Comparison of ENCODE assay signal across 30 cellular contexts in the genomic region with DNA sequence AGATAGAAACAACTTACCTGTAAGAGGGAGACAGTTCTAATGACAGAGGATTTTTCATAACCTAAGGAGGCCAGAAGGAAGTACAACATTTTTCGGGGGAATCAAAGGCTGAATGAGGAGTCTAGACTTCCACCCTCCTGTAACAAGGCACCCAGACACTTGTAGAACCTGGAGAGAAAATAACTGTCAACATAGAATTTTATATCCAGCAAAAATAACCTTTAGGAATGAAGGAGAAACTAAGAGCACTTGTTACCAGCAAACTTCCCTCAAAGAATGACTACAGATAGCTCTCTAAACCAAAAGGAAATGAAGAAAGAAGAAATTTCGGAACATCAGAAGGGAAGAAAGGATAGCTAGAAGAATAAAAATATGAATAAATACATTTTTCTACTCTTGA. TPM values are rescaled to one million over a fixed set of nuclear protein-coding genes. Genes with fewer than 3 reads are reported as not detected.
"Had no signal": no experiment of that assay in that cellular context is flagged by ENCODE, and none has a peak within 500 bp of the region (broad histone marks: within the 10 kb centered on the region; RNA-seq: fewer than 3 reads in every experiment).

No MANE protein-coding gene starts in this region.

- DNase-seq: naive thymus-derived CD8-positive, alpha-beta T cell; nephron progenitor cell; nucleus accumbens; pancreas; right cardiac atrium; spleen; stimulated activated CD4-positive, alpha-beta T cell treated with anti-CD3 and anti-CD28 coated beads, Interleukin-12 subunit alpha, Interleukin-12 subunit beta, amount 100 ng/mL, for 4 hours; stimulated activated CD4-positive, alpha-beta T cell treated with anti-CD3 and anti-CD28 coated beads, Interleukin-1b, Interleukin-23, amount 100 ng/mL, for 48 hours; stimulated activated CD4-positive, alpha-beta T cell treated with anti-CD3 and anti-CD28 coated beads, Interleukin-4, amount 100 ng/mL, for 1 hour; stimulated activated CD4-positive, alpha-beta T cell treated with anti-CD3 and anti-CD28 coated beads, Interleukin-4, amount 100 ng/mL, for 4 hours; stimulated activated CD8-positive, alpha-beta memory T cell treated with anti-CD3 and anti-CD28 coated beads, Interleukin-4, amount 100 ng/mL, for 48 hours; stimulated activated naive B cell treated with anti-CD40 and anti-IgM and Interleukin-4, amounts not matched to agents 10 μg/mL and 1 μg/mL and 100 μg/mL, for 72 hours; stimulated activated naive CD4-positive, alpha-beta T cell treated with Interleukin-2 at 50 U/mL for 16 hours; stomach; thyroid gland; trophoblast cell; upper lobe of left lung had no signal

- H3K27ac Mint-ChIP-seq: natural killer cell treated with Interleukin-12 subunit alpha and Interleukin-12 subunit beta and Interleukin-15 and Interleukin-18, amount 100 ng/mL, for 72 hours; stimulated activated naive B cell treated with anti-CD40 and anti-IgM and Interleukin-4, amounts not matched to agents 10 μg/mL and 1 μg/mL and 100 μg/mL, for 72 hours; stimulated activated naive CD8-positive, alpha-beta T cell treated with anti-CD3 and anti-CD28 coated beads, Interleukin-15, Interleukin-2, amounts not matched to agents 100 ng/mL and 50 ng/mL, for 24 hours had no signal

- H3K27ac ChIP-seq: neutrophil, pancreas, prostate gland, spleen, stomach, thoracic aorta, thyroid gland, tibial nerve, upper lobe of left lung, vagina had no signal

- H3K4me1 Mint-ChIP-seq: nephron progenitor cell, neural crest cell had no signal

- H3K36me3 ChIP-seq: prostate gland, thoracic aorta, thyroid gland, vagina had no signal

- H3K27me3 Mint-ChIP-seq: naive thymus-derived CD8-positive, alpha-beta T cell; natural killer cell treated with Interleukin-12 subunit alpha and Interleukin-12 subunit beta and Interleukin-15 and Interleukin-18, amount 100 ng/mL, for 72 hours; stimulated activated naive B cell treated with anti-CD40 and anti-IgM and Interleukin-4, amounts not matched to agents 10 μg/mL and 1 μg/mL and 100 μg/mL, for 72 hours; stimulated activated naive CD8-positive, alpha-beta T cell treated with anti-CD3 and anti-CD28 coated beads, Interleukin-15, Interleukin-2, amounts not matched to agents 100 ng/mL and 50 ng/mL, for 24 hours had no signal

- H3K4me3 Mint-ChIP-seq: naive thymus-derived CD8-positive, alpha-beta T cell; natural killer cell treated with Interleukin-12 subunit alpha and Interleukin-12 subunit beta and Interleukin-15 and Interleukin-18, amount 100 ng/mL, for 72 hours; nephron progenitor cell; neural crest cell; stimulated activated naive B cell treated with anti-CD40 and anti-IgM and Interleukin-4, amounts not matched to agents 10 μg/mL and 1 μg/mL and 100 μg/mL, for 72 hours; stimulated activated naive CD8-positive, alpha-beta T cell treated with anti-CD3 and anti-CD28 coated beads, Interleukin-15, Interleukin-2, amounts not matched to agents 100 ng/mL and 50 ng/mL, for 24 hours had no signal

- H3K4me3 ChIP-seq: pancreas, prostate gland, skin epidermis, smooth muscle cell, spleen, stomach, thoracic aorta, thyroid gland, tibial nerve, upper lobe of left lung, vagina had no signal

- H3K4me2 ChIP-seq: smooth muscle cell had no signal

- FAIRE-seq: pancreas, urothelium cell line had no signal

- ATAC-seq: naive thymus-derived CD8-positive, alpha-beta T cell; natural killer cell treated with Interleukin-12 subunit alpha and Interleukin-12 subunit beta and Interleukin-15 and Interleukin-18, amount 100 ng/mL, for 72 hours; pancreas; right cardiac atrium; sciatic nerve; stimulated activated naive B cell treated with anti-CD40 and anti-IgM and Interleukin-4, amounts not matched to agents 10 μg/mL and 1 μg/mL and 100 μg/mL, for 72 hours had no signal

- H3K27me3 ChIP-seq: neutrophil, pancreas, spleen, stomach, thyroid gland, tibial nerve, upper lobe of left lung, vagina had no signal

- H3K9me3 ChIP-seq: neutrophil, pancreas, prostate gland, thyroid gland, vagina had no signal

- H3K4me1 ChIP-seq: pancreas, prostate gland, spleen, stomach, thyroid gland, tibial nerve, upper lobe of left lung, vagina had no signal

RNA-seq across cellular contexts. Expression of a gene that starts 25.9 kb away (rescaled TPM):
- total RNA-seq: naive thymus-derived CD8-positive, alpha-beta T cell; natural killer cell treated with Interleukin-12 subunit alpha and Interleukin-12 subunit beta and Interleukin-15 and Interleukin-18, amount 100 ng/mL, for 72 hours; neural crest cell; prostate gland; ureter; vagina had no signal
- polyA plus RNA-seq: smooth muscle cell had no signal
